10 cellular contexts compared by ENCODE assay signal in the genomic region with DNA sequence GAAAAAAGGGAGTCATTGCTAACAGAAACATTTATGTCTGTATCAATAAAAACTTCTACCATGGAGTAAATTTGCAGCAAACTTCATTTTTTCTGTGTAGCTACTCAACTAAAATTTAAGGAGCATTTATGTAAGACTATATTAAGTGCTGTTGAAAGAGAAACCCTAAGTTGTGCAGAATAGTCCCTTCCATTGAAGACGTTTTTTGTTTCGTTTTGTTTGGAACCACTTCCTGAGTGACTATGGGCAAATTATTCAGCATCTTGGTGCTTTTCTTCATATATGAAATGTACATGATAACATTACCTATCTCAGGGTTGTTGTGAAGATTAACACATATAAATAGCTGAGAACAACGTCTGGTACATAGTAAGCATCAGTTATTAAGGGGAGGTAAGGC. TPM values are rescaled to one million over a fixed set of nuclear protein-coding genes. Genes with fewer than 3 reads are reported as not detected.
A peak's percentile ranks its signal among the peaks of the same experiment; 100 is the strongest.
DNase-seq lines count a peak whose midpoint lies in the region; ATAC-seq, FAIRE-seq and TF ChIP-seq lines count a peak whose summit lies in the region.
"Had no signal": no experiment of that assay in that cellular context is flagged by ENCODE, and none has a peak within 500 bp of the region (broad histone marks: within the 10 kb centered on the region; RNA-seq: fewer than 3 reads in every experiment).

No MANE protein-coding gene starts in this region.

- 28% methylated on average over 3 of the region's 3 CpGs for WGBS in GM12878 (ENCODE audit: insufficient coverage, insufficient replicate concordance, low lambda C conversion rate, missing lambda C conversion rate)

- DNase-seq in GM12878 (ENCODE audit: low read depth, low spot score): no peak
- no peak for DNase-seq in GM12892 (ENCODE audit: insufficient read length)
- DNase-seq in NCI-H2107 (lab: John Stamatoyannopoulos, UW): no peak
- no peak for DNase-seq in pons (ENCODE audit: low spot score)
- DNase-seq: NCI-H69 had no signal

- POLR2A ChIA-PET in GM12878 (lab: Charles Lee): no interaction called here

- no peak overlapping the region; the same call in 1 of the 2 replicates for H3K27ac ChIP-seq in GM12878 (ENCODE audit: control insufficient read depth, insufficient read depth)

- no peak for TF ChIP-seq CTCF in GM12878 (IDR thresholded peaks at IDR 0.05 in 2 of 3, conservative IDR thresholded peaks at IDR 0.05 in 1 of 3; ENCODE audit: control insufficient read depth in 2 of 3, extremely low read depth in 1 of 3, insufficient read depth in 1 of 3, low read depth in 3 of 3, low read length in 3 of 3)

- H3K4me3 ChIP-seq in GM12878: no peak overlapping the region; the same call in 1 of the 2 replicates

- TF ChIP-seq RAD21 in GM12878 (IDR thresholded peaks at IDR 0.05; ENCODE audit: insufficient read depth, low read depth, low read length): no peak

- SMC1A ChIA-PET in GM12878 (lab: Charles Lee; ENCODE audit: uncharacterized antibody, unreplicated experiment): interaction anchor here (0.9 to 1.2 kb wide), 2 partner anchors 11 to 23 kb away, joined by 3 to 4 read pairs; no protein-coding TSS in a partner anchor

- intact Hi-C loops in GM12878 (cut with micrococcal nuclease; ENCODE audit: unreplicated experiment): no loop called here

- H3K9ac ChIP-seq in GM12878 (ENCODE audit: control insufficient read depth, insufficient read depth, low read length): no peak overlapping the region

- peaks cover 6% of the 10 kb centered on the region; the same call in 1 of the 2 replicates for H3K4me1 ChIP-seq in GM12878 (ENCODE audit: control insufficient read depth, insufficient read depth, low read length)

- no peaks in the 10 kb centered on the region for H3K27me3 ChIP-seq in GM12878 (replicated peaks in 1 of 2; ENCODE audit: control insufficient read depth in 2 of 2, insufficient read depth in 2 of 2, low read length in 1 of 2)

- no peak overlapping the region for H2AFZ ChIP-seq in GM12878 (ENCODE audit: control insufficient read depth, low read depth, low read length)

- BruUV-seq in GM12878 (replicated peaks; lab: Mats Ljungman, UMichigan): no TSS peak

- H4K20me1 ChIP-seq in GM12878 (ENCODE audit: control insufficient read depth, insufficient read depth): no peaks in the 10 kb centered on the region; the same call in 1 of the 2 replicates

- CTCF ChIA-PET in GM12878 (lab: Yijun Ruan, JAX): interaction anchor here (0.6 to 1.1 kb wide), 4 partner anchors 12 to 608 kb away, joined by 4 to 7 read pairs (median 4); no protein-coding TSS in a partner anchor

- H3K79me2 ChIP-seq in GM12878 (ENCODE audit: control insufficient read depth, insufficient read depth, low read length): no peaks in the 10 kb centered on the region

- TF ChIP-seq POLR2A in GM12878 (IDR thresholded peaks at IDR 0.05; ENCODE audit: low read depth, low read length) (no peak), GM12892 (IDR thresholded peaks at IDR 0.05; ENCODE audit: low read depth, low read length) (no peak)

- H3K36me3 ChIP-seq in GM12878 (ENCODE audit: control insufficient read depth in 2 of 2, insufficient read depth in 2 of 2, low read length in 1 of 2): no peaks in the 10 kb centered on the region

- ATAC-seq in GM18873 (IDR thresholded peaks at IDR 0.05; ENCODE audit: low FRiP score, unreplicated experiment) (peak; percentile 53), GM21515 (IDR thresholded peaks at IDR 0.05; ENCODE audit: unreplicated experiment) (peak; percentile 76), HG03097 (IDR thresholded peaks at IDR 0.05; ENCODE audit: low FRiP score, unreplicated experiment) (peak; percentile 68), GM12878 (peak; percentile 85)

- no peak for FAIRE-seq in GM12878 (lab: Jason Lieb, UNC)
- no peak for FAIRE-seq in GM12892 (lab: Jason Lieb, UNC)
- FAIRE-seq: colon, H1 had no signal

- RAD21 ChIA-PET in GM12878 (lab: Charles Lee; ENCODE audit: unreplicated experiment): interaction anchor here (1.0 to 1.3 kb wide), 2 partner anchors 10 to 23 kb away, joined by 3 to 4 read pairs; no protein-coding TSS in a partner anchor

- TF ChIP-seq EP300 in GM12878 (IDR thresholded peaks at IDR 0.05; ENCODE audit: borderline replicate concordance in 1 of 2, control insufficient read depth in 1 of 2, low read depth in 2 of 2, low read length in 2 of 2): no peak

- no peaks in the 10 kb centered on the region; the same call in 2 of the 3 replicates for H3K9me3 ChIP-seq in GM12878 (replicated peaks; ENCODE audit: control insufficient read depth, insufficient read depth, low read length)

- peak overlapping the region; percentile 30 for H3K4me2 ChIP-seq in GM12878 (ENCODE audit: control insufficient read depth, insufficient read depth)

- in situ Hi-C loops in GM12878 (cut with MboI): no loop called here

TF ChIP-seq in GM12878, 131 proteins besides CTCF, POLR2A, EP300 and RAD21:
- TF ChIP-seq, protein P1, sequence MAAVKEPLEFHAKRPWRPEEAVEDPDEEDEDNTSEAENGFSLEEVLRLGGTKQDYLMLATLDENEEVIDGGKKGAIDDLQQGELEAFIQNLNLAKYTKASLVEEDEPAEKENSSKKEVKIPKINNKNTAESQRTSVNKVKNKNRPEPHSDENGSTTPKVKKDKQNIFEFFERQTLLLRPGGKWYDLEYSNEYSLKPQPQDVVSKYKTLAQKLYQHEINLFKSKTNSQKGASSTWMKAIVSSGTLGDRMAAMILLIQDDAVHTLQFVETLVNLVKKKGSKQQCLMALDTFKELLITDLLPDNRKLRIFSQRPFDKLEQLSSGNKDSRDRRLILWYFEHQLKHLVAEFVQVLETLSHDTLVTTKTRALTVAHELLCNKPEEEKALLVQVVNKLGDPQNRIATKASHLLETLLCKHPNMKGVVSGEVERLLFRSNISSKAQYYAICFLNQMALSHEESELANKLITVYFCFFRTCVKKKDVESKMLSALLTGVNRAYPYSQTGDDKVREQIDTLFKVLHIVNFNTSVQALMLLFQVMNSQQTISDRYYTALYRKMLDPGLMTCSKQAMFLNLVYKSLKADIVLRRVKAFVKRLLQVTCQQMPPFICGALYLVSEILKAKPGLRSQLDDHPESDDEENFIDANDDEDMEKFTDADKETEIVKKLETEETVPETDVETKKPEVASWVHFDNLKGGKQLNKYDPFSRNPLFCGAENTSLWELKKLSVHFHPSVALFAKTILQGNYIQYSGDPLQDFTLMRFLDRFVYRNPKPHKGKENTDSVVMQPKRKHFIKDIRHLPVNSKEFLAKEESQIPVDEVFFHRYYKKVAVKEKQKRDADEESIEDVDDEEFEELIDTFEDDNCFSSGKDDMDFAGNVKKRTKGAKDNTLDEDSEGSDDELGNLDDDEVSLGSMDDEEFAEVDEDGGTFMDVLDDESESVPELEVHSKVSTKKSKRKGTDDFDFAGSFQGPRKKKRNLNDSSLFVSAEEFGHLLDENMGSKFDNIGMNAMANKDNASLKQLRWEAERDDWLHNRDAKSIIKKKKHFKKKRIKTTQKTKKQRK (IDR thresholded peaks at IDR 0.05; ENCODE audit: low read depth, low read length): no peak
- TF ChIP-seq ATF7 (IDR thresholded peaks at IDR 0.05; ENCODE audit: low read depth) (no peak), FOXK2 (IDR thresholded peaks at IDR 0.05) (no peak), TAF1 (IDR thresholded peaks at IDR 0.05; ENCODE audit: borderline replicate concordance, low read depth, low read length) (no peak)
- TF ChIP-seq, protein P2, sequence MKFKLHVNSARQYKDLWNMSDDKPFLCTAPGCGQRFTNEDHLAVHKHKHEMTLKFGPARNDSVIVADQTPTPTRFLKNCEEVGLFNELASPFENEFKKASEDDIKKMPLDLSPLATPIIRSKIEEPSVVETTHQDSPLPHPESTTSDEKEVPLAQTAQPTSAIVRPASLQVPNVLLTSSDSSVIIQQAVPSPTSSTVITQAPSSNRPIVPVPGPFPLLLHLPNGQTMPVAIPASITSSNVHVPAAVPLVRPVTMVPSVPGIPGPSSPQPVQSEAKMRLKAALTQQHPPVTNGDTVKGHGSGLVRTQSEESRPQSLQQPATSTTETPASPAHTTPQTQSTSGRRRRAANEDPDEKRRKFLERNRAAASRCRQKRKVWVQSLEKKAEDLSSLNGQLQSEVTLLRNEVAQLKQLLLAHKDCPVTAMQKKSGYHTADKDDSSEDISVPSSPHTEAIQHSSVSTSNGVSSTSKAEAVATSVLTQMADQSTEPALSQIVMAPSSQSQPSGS (IDR thresholded peaks at IDR 0.05; ENCODE audit: low read length): 0 out of 2 replicates have a peak, but pooled peaks have one; percentile 16

RNA-seq across cellular contexts. Expression of a gene that starts 24.3 kb away (rescaled TPM):
- 44.7 and 47.1 TPM in 2 replicates for total RNA-seq in GM12878 (2013; cell fraction: nucleolus; rRNA removed)
- total RNA-seq in GM12878 (2014; rRNA removed): 89.2 and 160 TPM in 2 replicates
- 297 and 320 TPM in 2 replicates for total RNA-seq in GM12878 (2014; rRNA removed; fragmentation: Illumina TruSeq; extraction: Trizol)
- total RNA-seq in GM12878 (2021): 40.2 and 44.6 TPM in 2 replicates
- polyA plus RNA-seq in GM12878 (2011; ENCODE audit: low read depth): 62.0 TPM
- 116 and 158 TPM in 2 replicates for polyA plus RNA-seq in GM12878 (2011; rRNA removed)
- 10.8 and 27.4 TPM in 2 replicates for polyA plus RNA-seq in GM12878 (2011; cell fraction: cytosol; rRNA removed)
- 38.3 and 82.1 TPM in 2 replicates for polyA plus RNA-seq in GM12878 (2011; cell fraction: nucleus; rRNA removed)
- 110 and 285 TPM in 2 replicates for polyA plus RNA-seq in GM12878 (2012)
- polyA plus RNA-seq in GM12878 (2014; fragmentation: Illumina TruSeq; extraction: Trizol): 153 and 157 TPM in 2 replicates
- polyA plus RNA-seq in GM12878 (2014; fragmentation: Nextera tagmentation; extraction: Ambion mirVana): 100 to 1,000 TPM; 504 to 606 TPM
- 322 and 425 TPM in 2 replicates for polyA plus RNA-seq in GM12878 (2014; rRNA removed)
- polyA plus RNA-seq in GM12878 (2016; fragmentation: Nextera tagmentation; extraction: Ambion mirVana): 100 to 1,000 TPM; 414 to 426 TPM
- polyA minus RNA-seq in GM12878 (2011; rRNA and poly(A)+ RNA removed): 22.3 and 24.7 TPM in 2 replicates
- polyA minus RNA-seq in GM12878 (2011; cell fraction: cytosol; rRNA and poly(A)+ RNA removed): 7.8 and 19.5 TPM in 2 replicates
- 15.2 and 27.6 TPM in 2 replicates for polyA minus RNA-seq in GM12878 (2011; cell fraction: nucleus; rRNA and poly(A)+ RNA removed)
- 316 TPM for polyA plus RNA-seq in GM12892 (2012; ENCODE audit: missing spikeins)
